In genomic region chr9:113150670-113151591, GRCh38 we compare ENCODE assay signal across 8 cellular contexts. TPM values are rescaled to one million over a fixed set of nuclear protein-coding genes. Genes with fewer than 3 reads are reported as not detected.
DNase-seq lines count a peak whose midpoint lies in the region; TF ChIP-seq lines count a peak whose summit lies in the region.

Gene SLC31A2, plus strand, starts transcription at chr9:113151007. Its CDS starts 68 bp downstream, at chr9:113151075.

- in situ Hi-C loops in SK-MEL-5 (cut with HindIII; ENCODE audit: low pct_unique_long_range_greater_than_20kb, low sequenced_read_pairs), result no loop called here

- H4K20me1 ChIP-seq in Loucy (ENCODE audit: insufficient read depth, low read length, poor library complexity, severe bottlenecking), result no peaks in the 10 kb centered on the region

- H3K27me3 ChIP-seq in H7 (ENCODE audit: control insufficient read depth, insufficient read depth, low read length) (peaks cover 13% of the 10 kb centered on the region), Loucy (ENCODE audit: insufficient read depth, low read length, poor library complexity, severe bottlenecking) (no peaks in the 10 kb centered on the region)

- H3K27ac Mint-ChIP-seq in activated naive CD4-positive, alpha-beta T cell treated with anti-CD3 and anti-CD28 coated beads, Interleukin-2, amount 10 ng/mL, durations not matched to agents 7 days and 5 days, result peak within 1 kb of the TSS; percentile 42

- H3K4me2 ChIP-seq in Loucy (ENCODE audit: low read depth, low read length, poor library complexity, severe bottlenecking), result peak within 1 kb of the TSS; percentile 73

- no peaks in the 10 kb centered on the region for H3K9me3 Mint-ChIP-seq in activated naive CD4-positive, alpha-beta T cell treated with anti-CD3 and anti-CD28 coated beads, Interleukin-2, amount 10 ng/mL, durations not matched to agents 7 days and 5 days

- no peaks in the 10 kb centered on the region for H3K36me3 ChIP-seq in ES-I3 (ENCODE audit: insufficient read depth, low read length)
- no peaks in the 10 kb centered on the region for H3K36me3 ChIP-seq in H7 (replicated peaks; ENCODE audit: control insufficient read depth, insufficient read depth, low read length)
- H3K36me3 ChIP-seq in Loucy (ENCODE audit: insufficient read depth, low read length), result no peaks in the 10 kb centered on the region

- peaks cover 25% of the 10 kb centered on the region for H3K27me3 Mint-ChIP-seq in activated naive CD4-positive, alpha-beta T cell treated with anti-CD3 and anti-CD28 coated beads, Interleukin-2, amount 10 ng/mL, durations not matched to agents 7 days and 5 days

- peak within 1 kb of the TSS; percentile 93 for H3K9ac ChIP-seq in ES-I3 (ENCODE audit: low read depth, low read length)
- peak within 1 kb of the TSS; percentile 72 for H3K9ac ChIP-seq in Loucy (ENCODE audit: low read depth, low read length, poor library complexity, severe bottlenecking)

- CTCF ChIA-PET in activated naive CD4-positive, alpha-beta T cell treated with anti-CD3 and anti-CD28 coated beads, Interleukin-2, amount 10 ng/mL, durations not matched to agents 7 days and 5 days (lab: Charles Lee), result interaction anchor here (1.0 to 3.5 kb wide), 4 partner anchors 25 to 124 kb away, joined by 3 to 19 read pairs (median 4); partner anchors contain the start of genes CDC26 and PRPF4

- H3K4me1 Mint-ChIP-seq in activated naive CD4-positive, alpha-beta T cell treated with anti-CD3 and anti-CD28 coated beads, Interleukin-2, amount 10 ng/mL, durations not matched to agents 7 days and 5 days, result peaks cover 26% of the 10 kb centered on the region

- H3K4me3 ChIP-seq in H7 (ENCODE audit: insufficient read depth, low read depth, low read length) (peak within 1 kb of the TSS; percentile 72), Loucy (ENCODE audit: low read length, poor library complexity, severe bottlenecking) (peak within 1 kb of the TSS; percentile 77)

- no peaks in the 10 kb centered on the region for H3K79me2 ChIP-seq in Loucy (ENCODE audit: insufficient read depth, low read length)

- peak; percentile 53 for TF ChIP-seq CTCF in Loucy (conservative IDR thresholded peaks at IDR 0.05; ENCODE audit: low read length)

- no peaks in the 10 kb centered on the region for H3F3A ChIP-seq in Loucy (ENCODE audit: low read depth)

- H3K9me3 ChIP-seq in ES-I3 (ENCODE audit: control insufficient read depth, insufficient read depth, low read length) (no peaks in the 10 kb centered on the region), Loucy (ENCODE audit: insufficient read depth, low read depth, low read length) (no peaks in the 10 kb centered on the region)

- H3K36me3 Mint-ChIP-seq in activated naive CD4-positive, alpha-beta T cell treated with anti-CD3 and anti-CD28 coated beads, Interleukin-2, amount 10 ng/mL, durations not matched to agents 7 days and 5 days, result peaks cover 4% of the 10 kb centered on the region

- DNase-seq in H7 (peak; percentile 96), SK-MEL-5 (ENCODE audit: low read depth, low spot score) (peak; percentile 87), globus pallidus (ENCODE audit: low spot score) (peak; percentile 89), occipital lobe (lab: John Stamatoyannopoulos, UW) (peak; percentile 84), superior temporal gyrus (ENCODE audit: extremely low spot score) (peak; percentile 91)
- peak; percentile 90 for DNase-seq in activated naive CD4-positive, alpha-beta T cell treated with anti-CD3 and anti-CD28 coated beads, Interleukin-2, amount 10 ng/mL, durations not matched to agents 7 days and 5 days

- H3K4me1 ChIP-seq in ES-I3 (ENCODE audit: insufficient read depth, low read length) (no peaks in the 10 kb centered on the region), Loucy (ENCODE audit: insufficient read depth, low read length, poor library complexity, severe bottlenecking) (peaks cover 27% of the 10 kb centered on the region)

- peak within 1 kb of the TSS; percentile 97 for H2AFZ ChIP-seq in Loucy (ENCODE audit: low read length)

- peak within 1 kb of the TSS; percentile 76 for H3K4me3 Mint-ChIP-seq in activated naive CD4-positive, alpha-beta T cell treated with anti-CD3 and anti-CD28 coated beads, Interleukin-2, amount 10 ng/mL, durations not matched to agents 7 days and 5 days

- no peaks in the 10 kb centered on the region for H3K9me2 ChIP-seq in Loucy (replicated peaks; ENCODE audit: low read depth, low read length)

RNA-seq across cellular contexts. Expression of gene SLC31A2, which starts in this region (rescaled TPM):
- 0.41 and 2.3 TPM in 2 replicates for total RNA-seq in H7 (2014; rRNA removed; shearing (Covaris generic))
- total RNA-seq in SK-MEL-5 (2014; rRNA removed; shearing (Covaris generic)), result 11.9 and 12.1 TPM in 2 replicates
- polyA plus RNA-seq in SK-MEL-5 (2015; cell fraction: cytosol; rRNA removed), result 7.4 and 12.0 TPM in 2 replicates
- 4.8 and 5.9 TPM in 2 replicates for polyA plus RNA-seq in SK-MEL-5 (2015; cell fraction: nucleus; rRNA removed)
- total RNA-seq in occipital lobe, result 10.5 TPM

Comparison
In these comparisons a context has a peak if more than half of its experiments do, and no peak if none do; other contexts are left out.
1. Peak in every context shown above with its lines: DNase-seq and H3K4me3 ChIP-seq.